8 cellular contexts compared by ENCODE assay signal in genomic region chr19:37979547-37980082, GRCh38.
DNase-seq lines count a peak whose midpoint lies in the region; ATAC-seq, FAIRE-seq and TF ChIP-seq lines count a peak whose summit lies in the region.

No MANE protein-coding gene starts in this region.

- intact Hi-C loops in CD8-positive, alpha-beta T cell (cut with DNase I, micrococcal nuclease), result no loop called here
- intact Hi-C loops in kidney (cut with DNase I), result no loop called here

- H3K4me3 ChIP-seq in CD8-positive, alpha-beta T cell (ENCODE audit: low read depth, low read length), result no peak overlapping the region
- no peak overlapping the region for H3K4me3 ChIP-seq in kidney (ENCODE audit: low read length in 2 of 2)
- H3K4me3 ChIP-seq in CD8-positive, alpha-beta memory T cell (ENCODE audit: low read length), result no peak overlapping the region

- no peaks in the 10 kb centered on the region for H3K36me3 ChIP-seq in CD8-positive, alpha-beta T cell (ENCODE audit: insufficient read depth, low read length)
- H3K36me3 ChIP-seq in kidney (ENCODE audit: control insufficient read depth in 1 of 2, insufficient read depth in 2 of 2, low read length in 2 of 2), result no peaks in the 10 kb centered on the region
- no peaks in the 10 kb centered on the region for H3K36me3 ChIP-seq in CD8-positive, alpha-beta memory T cell (ENCODE audit: insufficient read depth, low read length)

- no peak overlapping the region for H3K27ac ChIP-seq in CD8-positive, alpha-beta T cell (ENCODE audit: low read depth, low read length)
- H3K27ac ChIP-seq in kidney (ENCODE audit: low read depth in 2 of 2, low read length in 2 of 2), result peak overlapping the region; percentile 52 to 68
- no peak overlapping the region for H3K27ac ChIP-seq in CD8-positive, alpha-beta memory T cell (ENCODE audit: low read depth, low read length)

- POLR2A ChIA-PET in CD8-positive, alpha-beta T cell (lab: Charles Lee), result no interaction called here
- POLR2A ChIA-PET in CD8-positive, alpha-beta memory T cell (lab: Charles Lee), result no interaction called here

- peak overlapping the region in 1 of 2 donors; percentile 43 for H3K9ac ChIP-seq in kidney (ENCODE audit: low read length in 2 of 2)

- CTCF ChIA-PET in CD8-positive, alpha-beta T cell (lab: Charles Lee), result no interaction called here
- CTCF ChIA-PET in CD8-positive, alpha-beta memory T cell (lab: Charles Lee), result no interaction called here

- no peak for TF ChIP-seq CTCF in CD8-positive, alpha-beta T cell (IDR thresholded peaks at IDR 0.05)
- no peak for TF ChIP-seq CTCF in kidney (IDR thresholded peaks at IDR 0.05; ENCODE audit: borderline replicate concordance, extremely low read depth, insufficient read depth)

- no peaks in the 10 kb centered on the region for H3K27me3 Mint-ChIP-seq in CD8-positive, alpha-beta T cell (ENCODE audit: low read depth)
- H3K27me3 Mint-ChIP-seq in CD8-positive, alpha-beta memory T cell, result no peaks in the 10 kb centered on the region

- DNase-seq in CD8-positive, alpha-beta T cell, result no peak
- DNase-seq in NCI-H2227 treated with DMSO at 0.1 percent for 48 hours (lab: John Stamatoyannopoulos, UW), result peak; percentile 84
- no peak for DNase-seq in kidney
- no peak for DNase-seq in nucleus accumbens (lab: John Stamatoyannopoulos, UW)
- no peak for DNase-seq in activated T-cell treated with anti-CD3 and anti-CD28 coated beads for 4 hours
- no peak for DNase-seq in CD8-positive, alpha-beta memory T cell

- H3K27ac Mint-ChIP-seq in CD8-positive, alpha-beta T cell, result peak overlapping the region; percentile 23
- H3K27ac Mint-ChIP-seq in CD8-positive, alpha-beta memory T cell, result no peak overlapping the region

- ATAC-seq in CD8-positive, alpha-beta T cell, result no peak
- ATAC-seq in GM21423 (IDR thresholded peaks at IDR 0.05; ENCODE audit: unreplicated experiment), result peak; percentile 41
- no peak for ATAC-seq in HG03108 (IDR thresholded peaks at IDR 0.05; ENCODE audit: unreplicated experiment)

- no peaks in the 10 kb centered on the region for H3K9me3 ChIP-seq in CD8-positive, alpha-beta T cell (ENCODE audit: low read length)
- no peaks in the 10 kb centered on the region for H3K9me3 ChIP-seq in kidney (ENCODE audit: control insufficient read depth in 1 of 2, low read length in 2 of 2)
- H3K9me3 ChIP-seq in CD8-positive, alpha-beta memory T cell (ENCODE audit: low read length), result no peaks in the 10 kb centered on the region

- H3K4me3 Mint-ChIP-seq in CD8-positive, alpha-beta T cell, result no peak overlapping the region
- H3K4me3 Mint-ChIP-seq in CD8-positive, alpha-beta memory T cell, result no peak overlapping the region

- peaks cover 3% of the 10 kb centered on the region for H3K36me3 Mint-ChIP-seq in CD8-positive, alpha-beta T cell
- peaks cover 0 to 4% (median 0%) of the 10 kb centered on the region in 3 donors for H3K36me3 Mint-ChIP-seq in CD8-positive, alpha-beta memory T cell

- no peaks in the 10 kb centered on the region for H3K9me3 Mint-ChIP-seq in CD8-positive, alpha-beta T cell
- H3K9me3 Mint-ChIP-seq in CD8-positive, alpha-beta memory T cell, result peaks cover 0 to 3% (median 0%) of the 10 kb centered on the region in 5 donors

- H3K27me3 ChIP-seq in CD8-positive, alpha-beta T cell (ENCODE audit: insufficient read depth, low read length), result no peaks in the 10 kb centered on the region
- H3K27me3 ChIP-seq in CD8-positive, alpha-beta memory T cell (ENCODE audit: insufficient read depth, low read length, poor library complexity, severe bottlenecking), result no peaks in the 10 kb centered on the region

- peaks cover 9% of the 10 kb centered on the region for H3K4me1 Mint-ChIP-seq in CD8-positive, alpha-beta T cell (ENCODE audit: low read depth)
- peaks cover 4 to 12% (median 6%) of the 10 kb centered on the region in 3 donors for H3K4me1 Mint-ChIP-seq in CD8-positive, alpha-beta memory T cell

- no peaks in the 10 kb centered on the region for H3K4me1 ChIP-seq in CD8-positive, alpha-beta T cell (ENCODE audit: insufficient read depth, low read length)
- peaks cover 19 to 24% of the 10 kb centered on the region in 2 donors for H3K4me1 ChIP-seq in kidney (ENCODE audit: control insufficient read depth in 1 of 2, insufficient read depth in 1 of 2, low read depth in 1 of 2, low read length in 2 of 2)
- H3K4me1 ChIP-seq in CD8-positive, alpha-beta memory T cell (ENCODE audit: insufficient read depth, low read length), result no peaks in the 10 kb centered on the region

- no peak for FAIRE-seq in kidney (lab: Jason Lieb, UNC)

Comparison
In these comparisons a context has a peak if more than half of its experiments do, and no peak if none do; other contexts are left out.
1. H3K27ac ChIP-seq: peak in kidney (2 of 2); none in CD8-positive, alpha-beta T cell (single experiment) and CD8-positive, alpha-beta memory T cell (single experiment).